8 cellular contexts compared by ENCODE assay signal in genomic region chr19:45450042-45450380, GRCh38. TPM values are rescaled to one million over a fixed set of nuclear protein-coding genes. Genes with fewer than 3 reads are reported as not detected.
DNase-seq lines count a peak whose midpoint lies in the region; ATAC-seq and TF ChIP-seq lines count a peak whose summit lies in the region.

No MANE protein-coding gene starts in this region.

- H3K14ac ChIP-seq in IMR-90 (replicated peaks; ENCODE audit: low read depth, low read length), result no peak overlapping the region

- BruUV-seq in IMR-90 (replicated peaks; lab: Mats Ljungman, UMichigan), result no TSS peak
- BruUV-seq in MCF 10A (replicated peaks; lab: Mats Ljungman, UMichigan), result no TSS peak

- CTCF ChIA-PET in CD4-positive, alpha-beta memory T cell (lab: Charles Lee; ENCODE audit: partially characterized antibody), result interaction anchor here (0.6 to 6.4 kb wide), 5 partner anchors 10 to 454 kb away, joined by 3 to 72 read pairs (median 19); partner anchors contain the start of gene FOSB
- CTCF ChIA-PET in IMR-90 (lab: Yijun Ruan, JAX), result interaction anchor here (1.5 kb wide), 1 partner anchor 29 kb away, joined by 7 read pairs; no protein-coding TSS in a partner anchor
- CTCF ChIA-PET in MCF 10A (lab: Yijun Ruan, JAX), result interaction anchor here (1.3 to 1.9 kb wide), 2 partner anchors 10 to 19 kb away, joined by 4 to 11 read pairs; partner anchors contain the start of gene FOSB

- no peak overlapping the region; the same call in 2 of the 3 replicates for H2BK15ac ChIP-seq in IMR-90 (ENCODE audit: low read depth, low read length)

- peaks cover 36 to 75% (median 49%) of the 10 kb centered on the region in 4 donors for H3K4me1 Mint-ChIP-seq in CD4-positive, alpha-beta memory T cell
- peaks cover 54% of the 10 kb centered on the region for H3K4me1 Mint-ChIP-seq in MCF 10A (ENCODE audit: insufficient read depth, unreplicated experiment)

- POLR2A ChIA-PET in CD4-positive, alpha-beta memory T cell (lab: Charles Lee; ENCODE audit: partially characterized antibody), result interaction anchor here (1.0 to 15.5 kb wide), 6 partner anchors 10 to 343 kb away, joined by 3 to 240 read pairs (median 14); partner anchors contain the start of genes DMWD and FOSB
- POLR2A ChIA-PET in IMR-90 (lab: Charles Lee; ENCODE audit: unreplicated experiment) (no interaction called here), MCF 10A (lab: Yijun Ruan, JAX) (interaction anchor here (0.8 to 7.8 kb wide), 7 partner anchors 11 to 272 kb away, joined by 3 to 148 read pairs (median 5); partner anchors contain the start of genes BLOC1S3, FOSB and TRAPPC6A)

- H3K4ac ChIP-seq in IMR-90 (ENCODE audit: low read depth, low read length), result no peak overlapping the region

- H3K79me1 ChIP-seq in IMR-90 (ENCODE audit: low read depth in 1 of 2, low read length in 2 of 2), result peaks cover 0 to 17% of the 10 kb centered on the region in 2 experiments; a peak in 1 of 4 replicates

- H3K9me3 ChIP-seq in CD4-positive, alpha-beta memory T cell (ENCODE audit: control insufficient read depth in 1 of 2, low read length in 2 of 2), result no peaks in the 10 kb centered on the region
- H3K9me3 ChIP-seq in IMR-90 (ENCODE audit: control insufficient read depth, insufficient read depth, low read length), result no peaks in the 10 kb centered on the region

- WGBS in IMR-90 (ENCODE audit: extremely low coverage in 2 of 2, insufficient read length in 1 of 2), 2 experiments, result 71% methylated on average over 1 of the region's 4 CpGs; no CpG with 5 or more reads in 1 of the 2 experiments

- peaks cover 42% of the 10 kb centered on the region for H3K4me1 ChIP-seq in CD4-positive, alpha-beta memory T cell (ENCODE audit: insufficient read depth, low read length)
- H3K4me1 ChIP-seq in IMR-90 (ENCODE audit: control insufficient read depth, insufficient read depth, low read length), result peaks cover 5% of the 10 kb centered on the region; the same call in 1 of the 2 replicates

- H3K4me3 ChIP-seq in CD4-positive, alpha-beta memory T cell (ENCODE audit: low read length in 2 of 2), result peak overlapping the region; percentile 45 to 50
- H3K4me3 ChIP-seq in IMR-90 (ENCODE audit: insufficient read depth, low read depth, low read length), result peak overlapping the region; percentile 47

- H2AK9ac ChIP-seq in IMR-90 (replicated peaks; ENCODE audit: low read depth, low read length, poor library complexity), result peak overlapping the region; percentile 22

- no peak overlapping the region for H4K91ac ChIP-seq in IMR-90 (ENCODE audit: insufficient read depth, low read depth, low read length)

- H3K4me3 Mint-ChIP-seq in CD4-positive, alpha-beta memory T cell, result peak overlapping the region; percentile 93 to 97 (median 96)
- peak overlapping the region; percentile 86 for H3K4me3 Mint-ChIP-seq in MCF 10A (ENCODE audit: unreplicated experiment)

- H3K27ac ChIP-seq in CD4-positive, alpha-beta memory T cell (ENCODE audit: low read depth, low read length), result peak overlapping the region; percentile 99
- H3K27ac ChIP-seq in IMR-90 (ENCODE audit: insufficient read depth, low read length), result no peak overlapping the region

- H3K36me3 ChIP-seq in CD4-positive, alpha-beta memory T cell (ENCODE audit: insufficient read depth, low read length), result no peaks in the 10 kb centered on the region
- no peaks in the 10 kb centered on the region for H3K36me3 ChIP-seq in IMR-90 (ENCODE audit: control insufficient read depth, insufficient read depth, low read length)

- no peak overlapping the region for H2BK5ac ChIP-seq in IMR-90 (ENCODE audit: low read depth, low read length, poor library complexity, severe bottlenecking)

- TF ChIP-seq POLR2A in IMR-90 (IDR thresholded peaks at IDR 0.05; ENCODE audit: low read depth, low read length), result no peak

- TF ChIP-seq CTCF in IMR-90 (conservative IDR thresholded peaks at IDR 0.05; ENCODE audit: low read depth, low read length) (no peak), MCF 10A (IDR thresholded peaks at IDR 0.05; ENCODE audit: unreplicated experiment) (no peak)

- intact Hi-C loops in CD4-positive, alpha-beta memory T cell (cut with micrococcal nuclease), result loop anchor here (1.0 kb wide), 1 partner anchor 28 kb away; no protein-coding TSS in a partner anchor
- intact Hi-C loops in IMR-90 (cut with micrococcal nuclease), result no loop called here
- intact Hi-C loops in MCF 10A (cut with micrococcal nuclease), result loop anchor here (2.0 kb wide), 1 partner anchor 19 kb away; no protein-coding TSS in a partner anchor

- no peak overlapping the region; a peak in 1 of 4 replicates for H4K8ac ChIP-seq in IMR-90 (ENCODE audit: low read depth in 2 of 2, low read length in 2 of 2)

- in situ Hi-C loops in IMR-90 (cut with MboI; ENCODE audit: low sequenced_read_pairs), result no loop called here

- H3K23ac ChIP-seq in IMR-90 (ENCODE audit: low read depth, low read length), result peak overlapping the region; percentile 14; the same call in 1 of the 2 replicates

- no peak overlapping the region for H2BK120ac ChIP-seq in IMR-90 (ENCODE audit: low read depth, low read length)

- H4K5ac ChIP-seq in IMR-90 (ENCODE audit: low read depth, low read length), result no peak overlapping the region

- peak in 3 of 5 donors; percentile 61 to 69 (median 64) for DNase-seq in CD4-positive, alpha-beta memory T cell
- DNase-seq in IMR-90 (no peak), MCF 10A (ENCODE audit: unreplicated experiment) (no peak), midbrain (lab: John Stamatoyannopoulos, UW) (peak; percentile 6), D341Med (ENCODE audit: low spot score) (no peak), middle frontal gyrus (ENCODE audit: extremely low spot score, low spot score) (no peak), inferior parietal cortex (ENCODE audit: extremely low spot score) (no peak)

- no peak overlapping the region for H3K56ac ChIP-seq in IMR-90 (ENCODE audit: extremely low read depth, insufficient read depth, low read length)

- no peak overlapping the region for H2AK5ac ChIP-seq in IMR-90 (ENCODE audit: low read depth, low read length)

- H3K27ac Mint-ChIP-seq in CD4-positive, alpha-beta memory T cell, result peak overlapping the region; percentile 99 to 100 (median 100)
- peak overlapping the region; percentile 100 for H3K27ac Mint-ChIP-seq in MCF 10A (ENCODE audit: low read depth, unreplicated experiment)

- peaks cover 0 to 2% (median 0%) of the 10 kb centered on the region in 8 donors for H3K9me3 Mint-ChIP-seq in CD4-positive, alpha-beta memory T cell
- no peaks in the 10 kb centered on the region for H3K9me3 Mint-ChIP-seq in MCF 10A (ENCODE audit: unreplicated experiment)

- H3K18ac ChIP-seq in IMR-90 (ENCODE audit: low read depth, low read length), result no peak overlapping the region

- TF ChIP-seq RAD21 in IMR-90 (IDR thresholded peaks at IDR 0.05; ENCODE audit: low read length), result no peak

- dilution Hi-C loops in IMR-90 (cut with HindIII; ENCODE audit: low sequenced_read_pairs, unreplicated experiment), result no loop called here

- H3K36me3 Mint-ChIP-seq in CD4-positive, alpha-beta memory T cell, result peaks cover 0 to 30% of the 10 kb centered on the region in 2 donors
- H3K36me3 Mint-ChIP-seq in MCF 10A (ENCODE audit: insufficient read depth, unreplicated experiment), result peaks cover 18% of the 10 kb centered on the region

- H4K20me1 ChIP-seq in IMR-90 (ENCODE audit: insufficient read depth, low read length), result no peaks in the 10 kb centered on the region; the same call in 1 of the 2 replicates

- H3K27me3 ChIP-seq in CD4-positive, alpha-beta memory T cell (ENCODE audit: insufficient read depth, low read length), result no peaks in the 10 kb centered on the region
- no peaks in the 10 kb centered on the region for H3K27me3 ChIP-seq in IMR-90 (ENCODE audit: control insufficient read depth, insufficient read depth, low read length)

- peak overlapping the region; percentile 85 for H2AFZ ChIP-seq in IMR-90 (replicated peaks; ENCODE audit: low read length, poor library complexity)

- peak overlapping the region; percentile 74 for H3K4me2 ChIP-seq in IMR-90 (ENCODE audit: low read depth, low read length)

- ATAC-seq in IMR-90 (ENCODE audit: low read depth) (no peak), HG03571 (IDR thresholded peaks at IDR 0.05; ENCODE audit: unreplicated experiment) (no peak)

- H2BK20ac ChIP-seq in IMR-90 (ENCODE audit: low read depth, low read length), result no peak overlapping the region

- 0 out of 2 replicates have a peak overlapping the region, but pooled peaks have one; percentile 15 for H3K9ac ChIP-seq in IMR-90 (ENCODE audit: low read depth, low read length)

- H3K27me3 Mint-ChIP-seq in CD4-positive, alpha-beta memory T cell, result peaks cover 0 to 4% of the 10 kb centered on the region in 2 donors
- no peaks in the 10 kb centered on the region for H3K27me3 Mint-ChIP-seq in MCF 10A (ENCODE audit: insufficient read depth, unreplicated experiment)

- H3K9me1 ChIP-seq in IMR-90 (ENCODE audit: insufficient read depth, low read length), result peaks cover 10% of the 10 kb centered on the region

RNA-seq across cellular contexts. Expression of gene FOSB, which starts 17.8 kb away (rescaled TPM):
- total RNA-seq in CD4-positive, alpha-beta memory T cell, result 1 to 10 TPM; 4.2 to 4.7 TPM
- 10 to 100 TPM; 12.5 to 17.1 TPM for polyA plus RNA-seq in CD4-positive, alpha-beta memory T cell
- total RNA-seq in IMR-90 (2012; rRNA removed) (11.1 and 31.9 TPM in 2 replicates), MCF 10A (2022) (13.3 and 29.3 TPM in 2 replicates)
- polyA plus RNA-seq in IMR-90 (2012; rRNA removed), result 15.6 and 60.1 TPM in 2 replicates
- polyA plus RNA-seq in IMR-90 (2012; cell fraction: cytosol; rRNA removed), result 52.4 and 90.3 TPM in 2 replicates
- 982 and 1,348 TPM in 2 replicates for polyA plus RNA-seq in IMR-90 (2012; cell fraction: nucleus; rRNA removed; ENCODE audit: low replicate concordance)

RNA-seq across cellular contexts. Expression of gene ERCC1, which starts 26.3 kb away (rescaled TPM):
- total RNA-seq in CD4-positive, alpha-beta memory T cell, result 10 to 100 TPM; 46.6 to 46.9 TPM
- 10 to 100 TPM; 36.2 to 38.3 TPM for polyA plus RNA-seq in CD4-positive, alpha-beta memory T cell
- total RNA-seq in IMR-90 (2012; rRNA removed) (76.9 and 84.2 TPM in 2 replicates), MCF 10A (2022) (186 and 227 TPM in 2 replicates)
- 132 and 153 TPM in 2 replicates for polyA plus RNA-seq in IMR-90 (2012; rRNA removed)
- 113 and 118 TPM in 2 replicates for polyA plus RNA-seq in IMR-90 (2012; cell fraction: cytosol; rRNA removed)
- 152 and 183 TPM in 2 replicates for polyA plus RNA-seq in IMR-90 (2012; cell fraction: nucleus; rRNA removed; ENCODE audit: low replicate concordance)

RNA-seq across cellular contexts. Expression of gene POLR1G, which starts 43.6 kb away (rescaled TPM):
- total RNA-seq in CD4-positive, alpha-beta memory T cell, result 1 to 10 TPM; 2.0 to 2.9 TPM
- 1 to 10 TPM; 1.2 to 8.4 TPM for polyA plus RNA-seq in CD4-positive, alpha-beta memory T cell
- total RNA-seq in IMR-90 (2012; rRNA removed), result 10.3 and 12.5 TPM in 2 replicates
- polyA plus RNA-seq in IMR-90 (2012; rRNA removed), result 8.0 and 8.8 TPM in 2 replicates
- polyA plus RNA-seq in IMR-90 (2012; cell fraction: cytosol; rRNA removed), result 3.3 and 3.9 TPM in 2 replicates
- polyA plus RNA-seq in IMR-90 (2012; cell fraction: nucleus; rRNA removed; ENCODE audit: low replicate concordance), result 2.0 and 2.1 TPM in 2 replicates
- 9.6 and 17.6 TPM in 2 replicates for total RNA-seq in MCF 10A (2022)

RNA-seq across cellular contexts. Expression of gene PPP1R13L, which starts 45.1 kb away (rescaled TPM):
- total RNA-seq in CD4-positive, alpha-beta memory T cell, result 10 to 100 TPM; 10.3 to 13.0 TPM
- under 1 TPM; 0.66 to 0.76 TPM for polyA plus RNA-seq in CD4-positive, alpha-beta memory T cell
- 0.56 and 3.0 TPM in 2 replicates for total RNA-seq in IMR-90 (2012; rRNA removed)
- 11.6 and 13.3 TPM in 2 replicates for polyA plus RNA-seq in IMR-90 (2012; rRNA removed)
- polyA plus RNA-seq in IMR-90 (2012; cell fraction: cytosol; rRNA removed), result 11.6 and 19.4 TPM in 2 replicates
- 24.0 and 44.8 TPM in 2 replicates for polyA plus RNA-seq in IMR-90 (2012; cell fraction: nucleus; rRNA removed; ENCODE audit: low replicate concordance)
- total RNA-seq in MCF 10A (2022), result 142 and 161 TPM in 2 replicates

RNA-seq across cellular contexts. Expression of gene RTN2, which starts 46.8 kb away (rescaled TPM):
- total RNA-seq in CD4-positive, alpha-beta memory T cell, result 1 to 10 TPM in 1 of 2 experiments, under 1 TPM in 1; 0.14 to 1.1 TPM
- under 1 TPM in 1 of 2 donors, not detected in 1; 0.48 TPM for polyA plus RNA-seq in CD4-positive, alpha-beta memory T cell
- 5.3 and 5.7 TPM in 2 replicates for total RNA-seq in IMR-90 (2012; rRNA removed)
- polyA plus RNA-seq in IMR-90 (2012; rRNA removed), result 17.4 and 19.4 TPM in 2 replicates
- 16.9 and 38.3 TPM in 2 replicates for polyA plus RNA-seq in IMR-90 (2012; cell fraction: cytosol; rRNA removed)
- polyA plus RNA-seq in IMR-90 (2012; cell fraction: nucleus; rRNA removed; ENCODE audit: low replicate concordance), result 11.9 and 20.0 TPM in 2 replicates
- 3.5 and 5.1 TPM in 2 replicates for total RNA-seq in MCF 10A (2022)

Comparison
In these comparisons a context has a peak if more than half of its experiments do, and no peak if none do; other contexts are left out.
1. DNase-seq: peak in CD4-positive, alpha-beta memory T cell (3 of 5) and midbrain (single experiment); none in IMR-90 (single experiment), MCF 10A (single experiment), D341Med (single experiment), middle frontal gyrus (single experiment) and inferior parietal cortex (single experiment).